Comparison of ENCODE assay signal across 21 cellular contexts in genomic region chr9:68794898-68795297, GRCh38.
DNase-seq lines count a peak whose midpoint lies in the region; ATAC-seq, FAIRE-seq and TF ChIP-seq lines count a peak whose summit lies in the region.
"Had no signal": no experiment of that assay in that cellular context is flagged by ENCODE, and none has a peak within 500 bp of the region (broad histone marks: within the 10 kb centered on the region; RNA-seq: fewer than 3 reads in every experiment).

No MANE protein-coding gene starts in this region.

- peak overlapping the region; percentile 12 for H2AFZ ChIP-seq in smooth muscle cell (ENCODE audit: low read depth)

- H3K9me3 ChIP-seq in smooth muscle cell (replicated peaks; ENCODE audit: low read depth), result no peaks in the 10 kb centered on the region
- H3K9me3 ChIP-seq: psoas muscle had no signal

- no peak overlapping the region for H3K9ac ChIP-seq in smooth muscle cell (ENCODE audit: low read depth)

- TF ChIP-seq CTCF in bronchial epithelial cell (IDR thresholded peaks at IDR 0.05; ENCODE audit: insufficient read depth, low read length, severe bottlenecking), result no peak
- no peak for TF ChIP-seq CTCF in smooth muscle cell (IDR thresholded peaks at IDR 0.05; ENCODE audit: borderline replicate concordance, insufficient read depth, poor library complexity, severe bottlenecking)

- FAIRE-seq in GM19239 (lab: Jason Lieb, UNC) (peak; percentile 44), bronchial epithelial cell (lab: Jason Lieb, UNC) (no peak)

- no peak for DNase-seq in GM19239 (ENCODE audit: insufficient read length, low spot score)
- DNase-seq in bronchial epithelial cell (ENCODE audit: low read depth), result peak; percentile 38
- no peak for DNase-seq in left colon
- DNase-seq in smooth muscle cell (lab: John Stamatoyannopoulos, UW; ENCODE audit: unreplicated experiment), result no peak
- no peak for DNase-seq in NCI-H128 (lab: John Stamatoyannopoulos, UW; ENCODE audit: unreplicated experiment)
- no peak for DNase-seq in NCI-H1436 (lab: John Stamatoyannopoulos, UW)
- no peak for DNase-seq in NCI-H1417 treated with DMSO at 0.1 percent for 48 hours (lab: John Stamatoyannopoulos, UW)
- DNase-seq: ACHN; activated CD4-positive, alpha-beta T cell treated with anti-CD3 and anti-CD28 coated beads for 36 hours; activated CD8-positive, alpha-beta T cell treated with anti-CD3 and anti-CD28 coated beads, Interleukin-2, amount 10 ng/mL, durations not matched to agents 7 days and 5 days; activated effector memory CD4-positive, alpha-beta T cell treated with Interleukin-2 at 50 U/mL for 16 hours; activated naive CD8-positive, alpha-beta T cell treated with anti-CD3 and anti-CD28 coated beads for 36 hours; H9; mesenchymal stem cell; naive thymus-derived CD4-positive, alpha-beta T cell; NCI-H1105 treated with DMSO at 0.1 percent for 48 hours; NCI-H2107; NCI-H446 treated with DMSO at 0.1 percent for 48 hours; psoas muscle; stimulated activated naive CD8-positive, alpha-beta T cell treated with anti-CD3 and anti-CD28 coated beads, Interleukin-15, Interleukin-2, amounts not matched to agents 100 U/mL and 50 U/mL, for 24 hours had no signal

- H4K20me1 ChIP-seq in smooth muscle cell (ENCODE audit: low read depth), result no peaks in the 10 kb centered on the region

- H3K36me3 ChIP-seq in bronchial epithelial cell (ENCODE audit: control insufficient read depth, insufficient read depth, low read length), result no peaks in the 10 kb centered on the region
- no peaks in the 10 kb centered on the region for H3K36me3 ChIP-seq in smooth muscle cell (ENCODE audit: low read depth)

- H3K4me2 ChIP-seq in smooth muscle cell, result no peak overlapping the region

- H3K27ac ChIP-seq in smooth muscle cell (ENCODE audit: low read depth), result no peak overlapping the region
- H3K27ac ChIP-seq: psoas muscle had no signal

- no peaks in the 10 kb centered on the region for H3K79me2 ChIP-seq in smooth muscle cell (ENCODE audit: low read depth)

- 38% methylated on average over 4 of the region's 4 CpGs for WGBS in smooth muscle cell (ENCODE audit: low lambda C conversion rate)

- ATAC-seq in left colon, result peak; percentile 69
- ATAC-seq: activated CD4-positive, alpha-beta T cell treated with anti-CD3 and anti-CD28 coated beads for 36 hours; activated CD8-positive, alpha-beta T cell treated with anti-CD3 and anti-CD28 coated beads, Interleukin-2, amount 10 ng/mL, durations not matched to agents 7 days and 5 days; naive thymus-derived CD4-positive, alpha-beta T cell; psoas muscle; SK-N-SH treated with all-trans-retinoic acid at 6 μM for 48 hours; stimulated activated naive CD8-positive, alpha-beta T cell treated with anti-CD3 and anti-CD28 coated beads, Interleukin-15, Interleukin-2, amounts not matched to agents 100 U/mL and 50 U/mL, for 24 hours had no signal

- H3K4me1 ChIP-seq in smooth muscle cell (ENCODE audit: low read depth), result no peaks in the 10 kb centered on the region
- H3K4me1 ChIP-seq: psoas muscle had no signal

- H3F3A ChIP-seq in smooth muscle cell (ENCODE audit: low read depth), result no peaks in the 10 kb centered on the region

- H3K4me3 ChIP-seq in bronchial epithelial cell (ENCODE audit: low read depth, low read length), result no peak overlapping the region
- H3K4me3 ChIP-seq in smooth muscle cell, result no peak overlapping the region
- H3K4me3 ChIP-seq: psoas muscle had no signal

- intact Hi-C loops in left colon (cut with DNase I, micrococcal nuclease), result no loop called here

- H3K27me3 ChIP-seq in bronchial epithelial cell (ENCODE audit: control insufficient read depth, insufficient read depth, low read length), result no peaks in the 10 kb centered on the region
- no peaks in the 10 kb centered on the region for H3K27me3 ChIP-seq in smooth muscle cell (ENCODE audit: low read depth)
